In genomic region chr4:84683486-84683885, GRCh38 we compare ENCODE assay signal across 25 cellular contexts.
DNase-seq lines count a peak whose midpoint lies in the region; FAIRE-seq and TF ChIP-seq lines count a peak whose summit lies in the region.
"Had no signal": no experiment of that assay in that cellular context is flagged by ENCODE, and none has a peak within 500 bp of the region (broad histone marks: within the 10 kb centered on the region; RNA-seq: fewer than 3 reads in every experiment).

No MANE protein-coding gene starts in this region.

- dilution Hi-C loops in mammary epithelial cell (cut with HindIII; ENCODE audit: low sequenced_read_pairs): no loop called here

- intact Hi-C loops in breast epithelium (cut with DNase I; ENCODE audit: low total_unique reads) (no loop called here), mammary epithelial cell (cut with micrococcal nuclease) (no loop called here)

- FAIRE-seq in H54 (lab: Jason Lieb, UNC): no peak
- FAIRE-seq: G401.6, K562 had no signal

- in situ Hi-C loops in mammary epithelial cell (cut with MboI; ENCODE audit: low sequenced_read_pairs in 2 of 2): no loop called here

- DNase-seq in breast epithelium (ENCODE audit: low spot score in 2 of 2) (no peak), mammary epithelial cell (no peak), fibroblast of mammary gland (ENCODE audit: low read depth) (peak; percentile 20), mesenchymal stem cell (peak; percentile 16), H54 (ENCODE audit: insufficient read length, low spot score) (no peak), NCI-H2171 (lab: John Stamatoyannopoulos, UW) (no peak), A172 (ENCODE audit: low spot score) (no peak), cerebellar cortex (ENCODE audit: low spot score) (no peak)
- DNase-seq: activated CD4-positive, alpha-beta T cell treated with anti-CD3 and anti-CD28 coated beads, Interleukin-2, amount 50 U/mL, for 4 hours; activated CD4-positive, CD25-positive, alpha-beta regulatory T cell; AML-193; CD8-positive, alpha-beta memory T cell; colonic mucosa; DMS153; esophagus squamous epithelium; GM23248; NCI-H2029 treated with DMSO at 0.1 percent for 48 hours; NCI-H226; NCI-H774; spleen; stimulated activated CD4-positive, alpha-beta T cell treated with anti-CD3 and anti-CD28 coated beads, Interleukin-2, amount 100 ng/mL, for 48 hours; T-helper 9 cell had no signal

- H3K27me3 ChIP-seq in breast epithelium: no peaks in the 10 kb centered on the region
- no peaks in the 10 kb centered on the region for H3K27me3 ChIP-seq in mammary epithelial cell (ENCODE audit: insufficient read depth, low read length)
- no peaks in the 10 kb centered on the region for H3K27me3 ChIP-seq in mesenchymal stem cell (ENCODE audit: control insufficient read depth in 1 of 2, insufficient read depth in 1 of 2, low read length in 2 of 2)
- H3K27me3 ChIP-seq: colonic mucosa, esophagus squamous epithelium, spleen had no signal

- H2BK15ac ChIP-seq in mesenchymal stem cell (ENCODE audit: low read depth, poor library complexity, severe bottlenecking): no peak overlapping the region

- H4K8ac ChIP-seq in mesenchymal stem cell (ENCODE audit: low read length): no peak overlapping the region

- H2BK120ac ChIP-seq in mesenchymal stem cell (ENCODE audit: low read depth, low read length): no peak overlapping the region

- H4K20me1 ChIP-seq in mammary epithelial cell (ENCODE audit: insufficient read depth, low read length): no peaks in the 10 kb centered on the region

- H3K23ac ChIP-seq in mesenchymal stem cell (ENCODE audit: low read length in 2 of 2): no peak overlapping the region

- H2BK12ac ChIP-seq in mesenchymal stem cell (ENCODE audit: low read length in 2 of 2): no peak overlapping the region

- CTCF ChIA-PET in mammary epithelial cell (lab: Charles Lee; ENCODE audit: low non-redundant PET): no interaction called here

- BruUV-seq in mammary epithelial cell (replicated peaks; lab: Mats Ljungman, UMichigan): no TSS peak

- H3K4me3 ChIP-seq in breast epithelium (no peak overlapping the region), mammary epithelial cell (replicated peaks in 1 of 3; ENCODE audit: insufficient read depth in 1 of 3, low read depth in 2 of 3, low read length in 3 of 3) (no peak overlapping the region), fibroblast of mammary gland (ENCODE audit: control insufficient read depth, low read depth, low read length) (no peak overlapping the region), mesenchymal stem cell (ENCODE audit: insufficient read depth in 1 of 2, low read depth in 1 of 2, low read length in 2 of 2) (no peak overlapping the region)
- H3K4me3 ChIP-seq: colonic mucosa, esophagus squamous epithelium, GM23248, K562, spleen had no signal

- peaks cover 0 to 6% of the 10 kb centered on the region in 2 donors for H3K4me1 ChIP-seq in breast epithelium
- peaks cover 15% of the 10 kb centered on the region for H3K4me1 ChIP-seq in mammary epithelial cell (ENCODE audit: insufficient read depth, low read length)
- peaks cover 13% of the 10 kb centered on the region for H3K4me1 ChIP-seq in mesenchymal stem cell (ENCODE audit: control insufficient read depth, insufficient read depth, low read depth, low read length)
- H3K4me1 ChIP-seq: colonic mucosa had no signal

- 93% methylated on average over 5 of the region's 5 CpGs for WGBS in mammary epithelial cell (ENCODE audit: low coverage, missing lambda C conversion rate)
- WGBS in mesenchymal stem cell: 92% methylated on average over 4 of the region's 5 CpGs

- no peak overlapping the region for H2BK5ac ChIP-seq in mesenchymal stem cell (ENCODE audit: low read depth, low read length, poor library complexity, severe bottlenecking)

- H3K14ac ChIP-seq in mesenchymal stem cell (ENCODE audit: low read length in 2 of 2): no peak overlapping the region

- TF ChIP-seq POLR2A in breast epithelium (IDR thresholded peaks at IDR 0.05) (no peak), H54 (IDR thresholded peaks at IDR 0.05; ENCODE audit: low read depth, low read length) (no peak)

- H3K9me3 ChIP-seq in breast epithelium (no peaks in the 10 kb centered on the region), mammary epithelial cell (replicated peaks; ENCODE audit: insufficient read depth, low read length) (no peaks in the 10 kb centered on the region), mesenchymal stem cell (ENCODE audit: control insufficient read depth, low read length) (no peaks in the 10 kb centered on the region)
- H3K9me3 ChIP-seq: colonic mucosa, esophagus squamous epithelium, spleen had no signal

- no peak overlapping the region for H2AK5ac ChIP-seq in mesenchymal stem cell (ENCODE audit: low read length, severe bottlenecking)

- no peak overlapping the region for H3K18ac ChIP-seq in mesenchymal stem cell (ENCODE audit: low read depth in 1 of 2, low read length in 2 of 2)

- H3K9ac ChIP-seq in mammary epithelial cell (ENCODE audit: insufficient read depth, low read length) (no peak overlapping the region), mesenchymal stem cell (ENCODE audit: low read length) (peak overlapping the region; percentile 78)
- H3K9ac ChIP-seq: GM23248 had no signal

- H3K27ac ChIP-seq in breast epithelium (peak overlapping the region; percentile 6 to 40), mammary epithelial cell (ENCODE audit: insufficient read depth, low read depth, low read length) (no peak overlapping the region), mesenchymal stem cell (ENCODE audit: low read length, poor library complexity, severe bottlenecking) (peak overlapping the region; percentile 1)
- H3K27ac ChIP-seq: 22Rv1, colonic mucosa, GM23248 had no signal

- H3K36me3 ChIP-seq in breast epithelium (peaks cover 9% of the 10 kb centered on the region), mammary epithelial cell (ENCODE audit: insufficient read depth, low read length) (peaks cover 11% of the 10 kb centered on the region), mesenchymal stem cell (ENCODE audit: control insufficient read depth in 1 of 2, insufficient read depth in 2 of 2, low read depth in 1 of 2, low read length in 2 of 2) (peaks cover 42 to 74% of the 10 kb centered on the region in 2 experiments)

- no peak overlapping the region for H3K4ac ChIP-seq in mesenchymal stem cell (ENCODE audit: low read depth in 1 of 2, low read length in 2 of 2)

- no peak overlapping the region for H4K91ac ChIP-seq in mesenchymal stem cell (ENCODE audit: low read length)

- no peak overlapping the region for H2AFZ ChIP-seq in mammary epithelial cell (ENCODE audit: low read depth, low read length)
- H2AFZ ChIP-seq in mesenchymal stem cell (ENCODE audit: low read depth, low read length): no peak overlapping the region
- H2AFZ ChIP-seq: GM23248 had no signal

- TF ChIP-seq CTCF in breast epithelium (IDR thresholded peaks at IDR 0.05): no peak
- TF ChIP-seq CTCF in mammary epithelial cell (conservative IDR thresholded peaks at IDR 0.05 in 1 of 2, IDR thresholded peaks at IDR 0.05 in 1 of 2; ENCODE audit: extremely low read depth in 1 of 2, insufficient read depth in 1 of 2, low read depth in 1 of 2, low read length in 2 of 2): no peak
- TF ChIP-seq CTCF in fibroblast of mammary gland (conservative IDR thresholded peaks at IDR 0.05; ENCODE audit: control insufficient read depth, insufficient read depth, low read depth, low read length): no peak

- H3K4me2 ChIP-seq in mammary epithelial cell (ENCODE audit: insufficient read depth, low read depth, low read length) (no peak overlapping the region), mesenchymal stem cell (ENCODE audit: low read length, poor library complexity, severe bottlenecking) (no peak overlapping the region)

- H3K79me2 ChIP-seq in mammary epithelial cell (ENCODE audit: insufficient read depth, low read length): no peaks in the 10 kb centered on the region

- H3K79me1 ChIP-seq in mesenchymal stem cell (replicated peaks; ENCODE audit: low read length, poor library complexity, severe bottlenecking): peaks cover 24% of the 10 kb centered on the region

Comparison
In these comparisons a context has a peak if more than half of its experiments do, and no peak if none do; other contexts are left out.
1. DNase-seq: peak in fibroblast of mammary gland (single experiment) and mesenchymal stem cell (single experiment); none in breast epithelium (0 of 2), mammary epithelial cell (single experiment), H54 (single experiment), NCI-H2171 (single experiment), A172 (single experiment) and cerebellar cortex (single experiment).